ENCODE assay signal across 1 cellular context in the genomic region with DNA sequence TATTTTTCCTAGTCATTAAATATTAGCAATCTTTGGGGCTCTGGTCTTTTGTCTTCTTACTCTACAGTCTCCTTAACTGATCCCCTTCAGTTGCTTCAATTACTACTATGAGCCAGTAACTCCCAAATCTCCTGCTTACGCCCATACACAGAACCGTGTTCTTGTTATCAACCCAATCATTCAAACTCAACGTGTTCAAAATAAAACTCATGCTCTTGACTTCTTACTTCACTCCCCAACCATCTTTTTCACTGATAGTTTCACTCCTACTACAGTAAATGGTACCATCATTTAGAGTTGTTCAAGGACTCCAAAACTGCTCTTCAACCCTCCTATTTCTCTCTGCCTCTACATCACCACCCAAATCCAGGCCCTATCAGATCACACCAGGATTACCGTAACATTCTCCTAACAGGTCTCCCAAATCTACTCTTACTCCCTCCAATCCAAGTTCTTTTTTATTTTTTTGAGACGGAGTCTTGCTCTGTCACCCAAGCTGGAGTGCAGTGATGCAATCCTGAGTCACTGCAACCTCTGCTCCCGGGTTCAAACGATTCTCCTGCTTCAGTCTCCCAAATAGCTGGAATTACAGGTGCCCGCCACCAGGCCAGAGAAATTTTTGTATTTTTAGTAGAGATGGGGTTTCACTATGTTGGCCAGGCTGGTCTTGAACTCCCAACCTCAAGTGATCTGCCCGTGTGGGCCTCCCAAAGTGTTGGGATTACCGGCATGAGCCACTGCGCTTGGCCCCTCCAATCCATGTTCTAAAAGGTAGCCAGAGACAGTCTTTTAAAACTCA.
TF ChIP-seq lines count a peak whose summit lies in the region.

No MANE protein-coding gene starts in this region.

TF ChIP-seq in HepG2, 621 proteins besides CTCF, POLR2A, EP300 and RAD21:
- TF ChIP-seq YEATS2 (CRISPR knock-in tag; IDR thresholded peaks at IDR 0.05; ENCODE audit: borderline replicate concordance) = 0 out of 2 replicates have a peak, but pooled peaks have one; percentile 33
- TF ChIP-seq FOSL1 (CRISPR knock-in tag; IDR thresholded peaks at IDR 0.05; ENCODE audit: borderline replicate concordance) = peak; percentile 81; the same call in 1 of the 2 replicates
- 0 out of 2 replicates have a peak, but pooled peaks have one; percentile 3 for TF ChIP-seq FOXJ3 (CRISPR knock-in tag; IDR thresholded peaks at IDR 0.05; ENCODE audit: borderline replicate concordance)
- TF ChIP-seq, protein P1, sequence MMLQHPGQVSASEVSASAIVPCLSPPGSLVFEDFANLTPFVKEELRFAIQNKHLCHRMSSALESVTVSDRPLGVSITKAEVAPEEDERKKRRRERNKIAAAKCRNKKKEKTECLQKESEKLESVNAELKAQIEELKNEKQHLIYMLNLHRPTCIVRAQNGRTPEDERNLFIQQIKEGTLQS (CRISPR knock-in tag; IDR thresholded peaks at IDR 0.05) = peak; percentile 95
- TF ChIP-seq ATF7 (IDR thresholded peaks at IDR 0.05) = peak; percentile 75
- no peak for TF ChIP-seq ATF7 (CRISPR knock-in tag; IDR thresholded peaks at IDR 0.05)
- TF ChIP-seq ZNF644 (CRISPR knock-in tag; IDR thresholded peaks at IDR 0.05; ENCODE audit: low read depth) = 0 out of 2 replicates have a peak, but pooled peaks have one; percentile 30
- peak; percentile 95 for TF ChIP-seq FOSL2 (CRISPR knock-in tag; IDR thresholded peaks at IDR 0.05)
- TF ChIP-seq ZNF441 (CRISPR knock-in tag; IDR thresholded peaks at IDR 0.05; ENCODE audit: borderline replicate concordance) = peak; percentile 96
- TF ChIP-seq GATAD2A (CRISPR knock-in tag; IDR thresholded peaks at IDR 0.05) = 0 out of 2 replicates have a peak, but pooled peaks have one; percentile 23
- 0 out of 2 replicates have a peak, but pooled peaks have one; percentile 12 for TF ChIP-seq NR2C2 (CRISPR knock-in tag; IDR thresholded peaks at IDR 0.05; ENCODE audit: borderline replicate concordance)
- TF ChIP-seq, protein P2, sequence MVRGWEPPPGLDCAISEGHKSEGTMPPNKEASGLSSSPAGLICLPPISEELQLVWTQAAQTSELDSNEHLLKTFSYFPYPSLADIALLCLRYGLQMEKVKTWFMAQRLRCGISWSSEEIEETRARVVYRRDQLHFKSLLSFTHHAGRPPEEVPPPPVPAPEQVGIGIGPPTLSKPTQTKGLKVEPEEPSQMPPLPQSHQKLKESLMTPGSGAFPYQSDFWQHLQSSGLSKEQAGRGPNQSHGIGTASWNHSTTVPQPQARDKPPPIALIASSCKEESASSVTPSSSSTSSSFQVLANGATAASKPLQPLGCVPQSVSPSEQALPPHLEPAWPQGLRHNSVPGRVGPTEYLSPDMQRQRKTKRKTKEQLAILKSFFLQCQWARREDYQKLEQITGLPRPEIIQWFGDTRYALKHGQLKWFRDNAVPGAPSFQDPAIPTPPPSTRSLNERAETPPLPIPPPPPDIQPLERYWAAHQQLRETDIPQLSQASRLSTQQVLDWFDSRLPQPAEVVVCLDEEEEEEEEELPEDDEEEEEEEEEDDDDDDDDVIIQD (CRISPR knock-in tag; IDR thresholded peaks at IDR 0.05; ENCODE audit: low read depth) = 0 out of 2 replicates have a peak, but pooled peaks have one; percentile 25
- TF ChIP-seq RARA (CRISPR knock-in tag; IDR thresholded peaks at IDR 0.05) = 0 out of 2 replicates have a peak, but pooled peaks have one; percentile 18
- peak; percentile 54; the same call in 1 of the 2 replicates for TF ChIP-seq JUND (CRISPR knock-in tag; IDR thresholded peaks at IDR 0.05)
- TF ChIP-seq CEBPG (CRISPR knock-in tag; IDR thresholded peaks at IDR 0.05) = peak; percentile 92
- TF ChIP-seq HDAC2 (CRISPR knock-in tag; IDR thresholded peaks at IDR 0.05) = no peak
- TF ChIP-seq ZNF121 (CRISPR knock-in tag; IDR thresholded peaks at IDR 0.05) = peak; percentile 78
- TF ChIP-seq CEBPB (IDR thresholded peaks at IDR 0.05; ENCODE audit: borderline replicate concordance, low read depth, low read length) = peak; percentile 89
- peak; percentile 73 for TF ChIP-seq HNF4A (CRISPR knock-in tag; IDR thresholded peaks at IDR 0.05)
- 0 out of 2 replicates have a peak, but pooled peaks have one; percentile 44 for TF ChIP-seq ZBTB33 (CRISPR knock-in tag; IDR thresholded peaks at IDR 0.05)
- TF ChIP-seq, protein P3, sequence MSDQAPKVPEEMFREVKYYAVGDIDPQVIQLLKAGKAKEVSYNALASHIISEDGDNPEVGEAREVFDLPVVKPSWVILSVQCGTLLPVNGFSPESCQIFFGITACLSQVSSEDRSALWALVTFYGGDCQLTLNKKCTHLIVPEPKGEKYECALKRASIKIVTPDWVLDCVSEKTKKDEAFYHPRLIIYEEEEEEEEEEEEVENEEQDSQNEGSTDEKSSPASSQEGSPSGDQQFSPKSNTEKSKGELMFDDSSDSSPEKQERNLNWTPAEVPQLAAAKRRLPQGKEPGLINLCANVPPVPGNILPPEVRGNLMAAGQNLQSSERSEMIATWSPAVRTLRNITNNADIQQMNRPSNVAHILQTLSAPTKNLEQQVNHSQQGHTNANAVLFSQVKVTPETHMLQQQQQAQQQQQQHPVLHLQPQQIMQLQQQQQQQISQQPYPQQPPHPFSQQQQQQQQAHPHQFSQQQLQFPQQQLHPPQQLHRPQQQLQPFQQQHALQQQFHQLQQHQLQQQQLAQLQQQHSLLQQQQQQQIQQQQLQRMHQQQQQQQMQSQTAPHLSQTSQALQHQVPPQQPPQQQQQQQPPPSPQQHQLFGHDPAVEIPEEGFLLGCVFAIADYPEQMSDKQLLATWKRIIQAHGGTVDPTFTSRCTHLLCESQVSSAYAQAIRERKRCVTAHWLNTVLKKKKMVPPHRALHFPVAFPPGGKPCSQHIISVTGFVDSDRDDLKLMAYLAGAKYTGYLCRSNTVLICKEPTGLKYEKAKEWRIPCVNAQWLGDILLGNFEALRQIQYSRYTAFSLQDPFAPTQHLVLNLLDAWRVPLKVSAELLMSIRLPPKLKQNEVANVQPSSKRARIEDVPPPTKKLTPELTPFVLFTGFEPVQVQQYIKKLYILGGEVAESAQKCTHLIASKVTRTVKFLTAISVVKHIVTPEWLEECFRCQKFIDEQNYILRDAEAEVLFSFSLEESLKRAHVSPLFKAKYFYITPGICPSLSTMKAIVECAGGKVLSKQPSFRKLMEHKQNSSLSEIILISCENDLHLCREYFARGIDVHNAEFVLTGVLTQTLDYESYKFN (CRISPR knock-in tag; conservative IDR thresholded peaks at IDR 0.05) = 0 out of 2 replicates have a peak, but pooled peaks have one; percentile 15
- no peak for TF ChIP-seq ZNF772 (CRISPR knock-in tag; IDR thresholded peaks at IDR 0.05)
- TF ChIP-seq, protein P4, sequence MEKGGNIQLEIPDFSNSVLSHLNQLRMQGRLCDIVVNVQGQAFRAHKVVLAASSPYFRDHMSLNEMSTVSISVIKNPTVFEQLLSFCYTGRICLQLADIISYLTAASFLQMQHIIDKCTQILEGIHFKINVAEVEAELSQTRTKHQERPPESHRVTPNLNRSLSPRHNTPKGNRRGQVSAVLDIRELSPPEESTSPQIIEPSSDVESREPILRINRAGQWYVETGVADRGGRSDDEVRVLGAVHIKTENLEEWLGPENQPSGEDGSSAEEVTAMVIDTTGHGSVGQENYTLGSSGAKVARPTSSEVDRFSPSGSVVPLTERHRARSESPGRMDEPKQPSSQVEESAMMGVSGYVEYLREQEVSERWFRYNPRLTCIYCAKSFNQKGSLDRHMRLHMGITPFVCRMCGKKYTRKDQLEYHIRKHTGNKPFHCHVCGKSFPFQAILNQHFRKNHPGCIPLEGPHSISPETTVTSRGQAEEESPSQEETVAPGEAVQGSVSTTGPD (CRISPR knock-in tag; IDR thresholded peaks at IDR 0.05) = no peak
- peak; percentile 40; the same call in 1 of the 2 replicates for TF ChIP-seq ZNF460 (CRISPR knock-in tag; IDR thresholded peaks at IDR 0.05; ENCODE audit: borderline replicate concordance)
- TF ChIP-seq LCORL (IDR thresholded peaks at IDR 0.05) = peak; percentile 46; the same call in 1 of the 2 replicates
- TF ChIP-seq LCORL (CRISPR knock-in tag; IDR thresholded peaks at IDR 0.05) = peak; percentile 40; the same call in 1 of the 2 replicates
- peak; percentile 54 for TF ChIP-seq SAP130 (CRISPR knock-in tag; IDR thresholded peaks at IDR 0.05; ENCODE audit: low read depth)
- 0 out of 2 replicates have a peak, but pooled peaks have one; percentile 28 for TF ChIP-seq ARID5B (CRISPR knock-in tag; IDR thresholded peaks at IDR 0.05)
- TF ChIP-seq, protein P5, sequence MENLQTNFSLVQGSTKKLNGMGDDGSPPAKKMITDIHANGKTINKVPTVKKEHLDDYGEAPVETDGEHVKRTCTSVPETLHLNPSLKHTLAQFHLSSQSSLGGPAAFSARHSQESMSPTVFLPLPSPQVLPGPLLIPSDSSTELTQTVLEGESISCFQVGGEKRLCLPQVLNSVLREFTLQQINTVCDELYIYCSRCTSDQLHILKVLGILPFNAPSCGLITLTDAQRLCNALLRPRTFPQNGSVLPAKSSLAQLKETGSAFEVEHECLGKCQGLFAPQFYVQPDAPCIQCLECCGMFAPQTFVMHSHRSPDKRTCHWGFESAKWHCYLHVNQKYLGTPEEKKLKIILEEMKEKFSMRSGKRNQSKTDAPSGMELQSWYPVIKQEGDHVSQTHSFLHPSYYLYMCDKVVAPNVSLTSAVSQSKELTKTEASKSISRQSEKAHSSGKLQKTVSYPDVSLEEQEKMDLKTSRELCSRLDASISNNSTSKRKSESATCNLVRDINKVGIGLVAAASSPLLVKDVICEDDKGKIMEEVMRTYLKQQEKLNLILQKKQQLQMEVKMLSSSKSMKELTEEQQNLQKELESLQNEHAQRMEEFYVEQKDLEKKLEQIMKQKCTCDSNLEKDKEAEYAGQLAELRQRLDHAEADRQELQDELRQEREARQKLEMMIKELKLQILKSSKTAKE (CRISPR knock-in tag; IDR thresholded peaks at IDR 0.05; ENCODE audit: borderline replicate concordance) = no peak
- TF ChIP-seq ZSCAN9 (CRISPR knock-in tag; IDR thresholded peaks at IDR 0.05; ENCODE audit: borderline replicate concordance) = no peak
- TF ChIP-seq ATF4 (CRISPR knock-in tag; IDR thresholded peaks at IDR 0.05) = peak in 1 of 2 experiments; percentile 93; a peak in 2 of 4 replicates
- 0 out of 2 replicates have a peak, but pooled peaks have one; percentile 7 for TF ChIP-seq ZNF24 (IDR thresholded peaks at IDR 0.05)
- TF ChIP-seq, protein P6, sequence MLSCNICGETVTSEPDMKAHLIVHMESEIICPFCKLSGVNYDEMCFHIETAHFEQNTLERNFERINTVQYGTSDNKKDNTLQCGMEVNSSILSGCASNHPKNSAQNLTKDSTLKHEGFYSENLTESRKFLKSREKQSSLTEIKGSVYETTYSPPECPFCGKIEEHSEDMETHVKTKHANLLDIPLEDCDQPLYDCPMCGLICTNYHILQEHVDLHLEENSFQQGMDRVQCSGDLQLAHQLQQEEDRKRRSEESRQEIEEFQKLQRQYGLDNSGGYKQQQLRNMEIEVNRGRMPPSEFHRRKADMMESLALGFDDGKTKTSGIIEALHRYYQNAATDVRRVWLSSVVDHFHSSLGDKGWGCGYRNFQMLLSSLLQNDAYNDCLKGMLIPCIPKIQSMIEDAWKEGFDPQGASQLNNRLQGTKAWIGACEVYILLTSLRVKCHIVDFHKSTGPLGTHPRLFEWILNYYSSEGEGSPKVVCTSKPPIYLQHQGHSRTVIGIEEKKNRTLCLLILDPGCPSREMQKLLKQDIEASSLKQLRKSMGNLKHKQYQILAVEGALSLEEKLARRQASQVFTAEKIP (CRISPR knock-in tag; IDR thresholded peaks at IDR 0.05; ENCODE audit: borderline replicate concordance) = no peak
- TF ChIP-seq ZNF678 (CRISPR knock-in tag; IDR thresholded peaks at IDR 0.05) = no peak
- TF ChIP-seq TGIF2 (CRISPR knock-in tag; IDR thresholded peaks at IDR 0.05) = 0 out of 2 replicates have a peak, but pooled peaks have one; percentile 11
- TF ChIP-seq FOXA3 (CRISPR knock-in tag; IDR thresholded peaks at IDR 0.05) = peak; percentile 17; the same call in 1 of the 2 replicates
- no peak for TF ChIP-seq ZNF674 (CRISPR knock-in tag; IDR thresholded peaks at IDR 0.05; ENCODE audit: low read depth)
